Comparison of ENCODE assay signal across 8 cellular contexts in the genomic region with DNA sequence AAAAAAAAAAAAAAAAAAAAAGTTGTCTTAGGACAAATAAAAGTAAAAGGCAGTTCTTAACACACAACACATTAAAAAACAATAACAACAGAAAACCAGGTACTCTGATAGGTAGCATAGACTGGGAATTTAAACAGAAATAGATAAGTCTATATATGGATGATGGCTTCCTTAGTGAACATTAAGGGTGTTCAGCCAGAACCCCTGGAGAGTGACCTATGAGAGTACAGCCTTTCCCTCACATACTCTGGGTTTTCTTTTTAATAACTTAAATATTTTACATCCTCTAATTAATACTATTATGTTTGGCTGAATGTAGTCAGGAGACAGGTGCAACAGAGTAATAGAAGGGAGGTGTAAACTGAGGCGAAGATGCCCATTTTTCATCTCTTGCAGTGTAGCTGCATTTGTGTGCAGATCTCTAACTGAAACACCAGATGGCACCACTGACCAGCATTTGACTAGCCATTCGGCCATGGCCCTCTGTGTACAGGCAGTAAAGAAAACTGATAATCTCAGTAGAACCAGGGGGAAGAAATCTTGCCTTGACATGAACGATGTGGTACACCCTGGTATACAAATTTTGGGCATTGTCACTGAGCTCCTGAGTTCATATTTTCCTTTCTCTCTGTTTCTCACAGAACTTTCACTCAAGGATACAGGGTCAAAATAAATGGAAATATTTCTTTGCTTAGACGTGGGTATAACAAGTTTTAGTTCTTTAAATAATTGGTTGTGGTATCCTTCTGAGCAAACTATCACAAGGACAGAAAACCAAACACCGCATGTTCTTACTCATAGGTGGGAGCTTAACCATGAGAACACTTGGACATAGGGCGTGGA. TPM values are rescaled to one million over a fixed set of nuclear protein-coding genes. Genes with fewer than 3 reads are reported as not detected.
DNase-seq lines count a peak whose midpoint lies in the region; ATAC-seq and TF ChIP-seq lines count a peak whose summit lies in the region.

No MANE protein-coding gene starts in this region.

- H3K27ac ChIP-seq in neuronal stem cell (replicated peaks; ENCODE audit: low read length): no peak overlapping the region

- H3K27me3 ChIP-seq in neuronal stem cell (ENCODE audit: control insufficient read depth in 3 of 3, insufficient read depth in 3 of 3, low read depth in 1 of 3, low read length in 3 of 3): no peaks in the 10 kb centered on the region

- no peak overlapping the region for H3K4me3 ChIP-seq in GM12864 (ENCODE audit: low read depth, low read length)
- no peak overlapping the region for H3K4me3 ChIP-seq in fibroblast of villous mesenchyme (ENCODE audit: low read depth, low read length)
- H3K4me3 ChIP-seq in neuronal stem cell (ENCODE audit: low read length in 2 of 2): no peak overlapping the region

- H2AFZ ChIP-seq in neuronal stem cell (ENCODE audit: low read length): no peak overlapping the region

- H3K36me3 Mint-ChIP-seq in activated T-cell treated with anti-CD3 and anti-CD28 coated beads, Interleukin-2, amount 50 U/mL, for 4 hours (ENCODE audit: insufficient read depth): peaks cover 44% of the 10 kb centered on the region

- H3K4me1 Mint-ChIP-seq in activated T-cell treated with anti-CD3 and anti-CD28 coated beads, Interleukin-2, amount 50 U/mL, for 4 hours (ENCODE audit: low read depth): peaks cover 28% of the 10 kb centered on the region

- peak; percentile 74 for ATAC-seq in HG02798 (IDR thresholded peaks at IDR 0.05; ENCODE audit: poor library complexity, unreplicated experiment)
- ATAC-seq in activated T-cell treated with anti-CD3 and anti-CD28 coated beads, Interleukin-2, amount 50 U/mL, for 4 hours: peak; percentile 72 to 79

- peaks cover 6 to 67% of the 10 kb centered on the region in 2 donors for H3K36me3 ChIP-seq in neuronal stem cell (replicated peaks in 1 of 2; ENCODE audit: control insufficient read depth in 2 of 2, insufficient read depth in 2 of 2, low read length in 2 of 2)

- H3K4me2 ChIP-seq in neuronal stem cell (ENCODE audit: insufficient read depth, low read length, poor library complexity, severe bottlenecking): no peak overlapping the region

- H2BK5ac ChIP-seq in neuronal stem cell (ENCODE audit: low read length): no peak overlapping the region

- H2BK15ac ChIP-seq in neuronal stem cell (ENCODE audit: low read length): no peak overlapping the region

- peak; percentile 82 for DNase-seq in AG08395 (ENCODE audit: low spot score)
- DNase-seq in GM12864 (ENCODE audit: low read depth): no peak
- DNase-seq in NCI-H226: peak; percentile 41
- peak; percentile 32 for DNase-seq in activated T-cell treated with anti-CD3 and anti-CD28 coated beads, Interleukin-2, amount 50 U/mL, for 4 hours
- peak; percentile 69 for DNase-seq in fibroblast of villous mesenchyme (ENCODE audit: low read depth)
- DNase-seq in neuronal stem cell (ENCODE audit: low spot score): peak; percentile 49
- no peak for DNase-seq in NCI-H524 treated with DMSO at 0.1 percent for 48 hours (lab: John Stamatoyannopoulos, UW)

- no peak overlapping the region for H3K4me3 Mint-ChIP-seq in activated T-cell treated with anti-CD3 and anti-CD28 coated beads, Interleukin-2, amount 50 U/mL, for 4 hours

- no peak overlapping the region for H3K18ac ChIP-seq in neuronal stem cell (ENCODE audit: low read length)

- no peak overlapping the region for H4K8ac ChIP-seq in neuronal stem cell (ENCODE audit: low read depth, low read length)

- no peak overlapping the region for H3K4ac ChIP-seq in neuronal stem cell (ENCODE audit: low read length)

- H3K9ac ChIP-seq in neuronal stem cell (ENCODE audit: low read depth, low read length, poor library complexity): no peak overlapping the region

- no peaks in the 10 kb centered on the region for H3K9me3 Mint-ChIP-seq in activated T-cell treated with anti-CD3 and anti-CD28 coated beads, Interleukin-2, amount 50 U/mL, for 4 hours

- no peak overlapping the region for H3K23ac ChIP-seq in neuronal stem cell (ENCODE audit: low read depth, low read length, poor library complexity)

- H4K91ac ChIP-seq in neuronal stem cell (ENCODE audit: low read depth, low read length, poor library complexity): no peak overlapping the region

- peaks cover 0 to 2% of the 10 kb centered on the region in 2 donors for H3K9me3 ChIP-seq in neuronal stem cell (replicated peaks in 1 of 2; ENCODE audit: control insufficient read depth in 2 of 2, insufficient read depth in 1 of 2, low read depth in 1 of 2, low read length in 2 of 2)

- TF ChIP-seq CTCF in GM12864 (IDR thresholded peaks at IDR 0.05; ENCODE audit: low read depth, low read length, missing control alignments) (peak; percentile 66), fibroblast of villous mesenchyme (IDR thresholded peaks at IDR 0.05; ENCODE audit: insufficient read depth, low read depth, low read length) (peak; percentile 83)

- no peak overlapping the region for H3K14ac ChIP-seq in neuronal stem cell (ENCODE audit: low read length)

- no peak overlapping the region for H2BK120ac ChIP-seq in neuronal stem cell (ENCODE audit: low read depth, low read length)

- WGBS in neuronal stem cell (ENCODE audit: extremely low coverage in 2 of 2, insufficient read length in 2 of 2, insufficient replicate concordance in 1 of 2), 2 donors: no CpG with 5 or more reads among the region's 6 CpGs

- no peaks in the 10 kb centered on the region for H3K27me3 Mint-ChIP-seq in activated T-cell treated with anti-CD3 and anti-CD28 coated beads, Interleukin-2, amount 50 U/mL, for 4 hours (ENCODE audit: low read depth)

- H3K79me1 ChIP-seq in neuronal stem cell (ENCODE audit: low read depth, low read length): peaks cover 2% of the 10 kb centered on the region

- H2AK5ac ChIP-seq in neuronal stem cell (ENCODE audit: low read depth, low read length): no peak overlapping the region

- H3K4me1 ChIP-seq in neuronal stem cell (ENCODE audit: control insufficient read depth in 2 of 2, insufficient read depth in 1 of 2, low read depth in 1 of 2, low read length in 2 of 2): no peaks in the 10 kb centered on the region

- H2BK12ac ChIP-seq in neuronal stem cell (ENCODE audit: low read length): no peak overlapping the region

RNA-seq across cellular contexts. Expression of a gene that starts 7.6 kb away (rescaled TPM):
- 10 to 100 TPM; 59.8 to 62.4 (median 60.7) TPM for total RNA-seq in activated T-cell treated with anti-CD3 and anti-CD28 coated beads, Interleukin-2, amount 50 U/mL, for 4 hours
- 15.1 and 21.2 TPM in 2 replicates for total RNA-seq in fibroblast of villous mesenchyme
- polyA plus RNA-seq in neuronal stem cell (2013, experiment 1 of 2): 11.5 TPM
- 11.6 TPM for polyA plus RNA-seq in neuronal stem cell (2013, experiment 2 of 2)

RNA-seq across cellular contexts. Expression of a gene that starts 53.8 kb away (rescaled TPM):
- total RNA-seq in activated T-cell treated with anti-CD3 and anti-CD28 coated beads, Interleukin-2, amount 50 U/mL, for 4 hours: under 1 TPM; 0.15 to 0.33 (median 0.21) TPM
- 1.7 and 2.6 TPM in 2 replicates for total RNA-seq in fibroblast of villous mesenchyme
- polyA plus RNA-seq in neuronal stem cell (2013, experiment 1 of 2): 19.1 TPM
- 19.2 TPM for polyA plus RNA-seq in neuronal stem cell (2013, experiment 2 of 2)

Comparison
In these comparisons a context has a peak if more than half of its experiments do, and no peak if none do; other contexts are left out.
1. DNase-seq: peak in AG08395 (single experiment), NCI-H226 (single experiment), activated T-cell treated with anti-CD3 and anti-CD28 coated beads, Interleukin-2, amount 50 U/mL, for 4 hours (single experiment), fibroblast of villous mesenchyme (single experiment) and neuronal stem cell (single experiment); none in GM12864 (single experiment) and NCI-H524 treated with DMSO at 0.1 percent for 48 hours (single experiment).